12 cellular contexts compared by ENCODE assay signal in the genomic region with DNA sequence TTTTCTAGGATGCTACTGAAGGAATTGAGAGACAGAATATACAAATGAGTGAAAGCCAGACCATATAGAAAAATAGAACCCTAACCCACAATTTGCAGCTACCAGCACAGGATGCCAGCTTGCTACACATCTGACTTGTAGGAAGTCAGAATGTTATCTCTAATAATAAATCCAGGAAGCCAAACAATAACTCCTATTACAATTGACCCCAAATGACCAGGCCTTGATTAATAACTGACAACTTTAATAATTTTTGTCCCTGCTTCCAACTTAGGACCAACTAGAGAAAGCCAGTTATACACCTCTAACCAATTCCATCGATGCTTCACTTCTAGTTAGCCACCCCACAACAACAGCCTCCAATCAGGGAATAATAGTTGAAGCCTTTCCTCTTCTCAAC.
A peak's percentile ranks its signal among the peaks of the same experiment; 100 is the strongest.
DNase-seq lines count a peak whose midpoint lies in the region; ATAC-seq and TF ChIP-seq lines count a peak whose summit lies in the region.
"Had no signal": no experiment of that assay in that cellular context is flagged by ENCODE, and none has a peak within 500 bp of the region (broad histone marks: within the 10 kb centered on the region; RNA-seq: fewer than 3 reads in every experiment).

No MANE protein-coding gene starts in this region.

- H3K4me1 ChIP-seq in Karpas-422 (ENCODE audit: low read length), result peaks cover 7% of the 10 kb centered on the region
- peaks cover 46 to 55% of the 10 kb centered on the region in 2 donors for H3K4me1 ChIP-seq in naive thymus-derived CD4-positive, alpha-beta T cell (ENCODE audit: control insufficient read depth in 2 of 2, insufficient read depth in 2 of 2, low read length in 2 of 2)

- no peaks in the 10 kb centered on the region for H4K20me1 ChIP-seq in Karpas-422 (ENCODE audit: insufficient read depth, low read depth, low read length)

- H3K4me3 Mint-ChIP-seq in CD14-positive monocyte, result no peak overlapping the region
- peak overlapping the region; percentile 83 for H3K4me3 Mint-ChIP-seq in activated naive CD8-positive, alpha-beta T cell
- peak overlapping the region in 9 of 10 donors; percentile 65 to 87 (median 75) for H3K4me3 Mint-ChIP-seq in naive thymus-derived CD4-positive, alpha-beta T cell

- H3K27me3 ChIP-seq in Karpas-422 (ENCODE audit: low read length), result no peaks in the 10 kb centered on the region; the same call in 1 of the 2 replicates
- no peaks in the 10 kb centered on the region for H3K27me3 ChIP-seq in naive thymus-derived CD4-positive, alpha-beta T cell (ENCODE audit: control insufficient read depth in 2 of 2, insufficient read depth in 2 of 2, low read length in 2 of 2)

- H3K27ac Mint-ChIP-seq in CD14-positive monocyte, result peak overlapping the region in 5 of 7 donors; percentile 79 to 91 (median 89)
- peak overlapping the region; percentile 97 for H3K27ac Mint-ChIP-seq in activated naive CD8-positive, alpha-beta T cell
- H3K27ac Mint-ChIP-seq in naive thymus-derived CD4-positive, alpha-beta T cell, result peak overlapping the region; percentile 82 to 98 (median 96)

- CTCF ChIA-PET in naive thymus-derived CD4-positive, alpha-beta T cell (lab: Charles Lee), result interaction anchor here (0.7 to 0.9 kb wide), 3 partner anchors 95 to 209 kb away, joined by 3 read pairs; no protein-coding TSS in a partner anchor

- H3K79me2 ChIP-seq in Karpas-422 (ENCODE audit: low read length), result no peaks in the 10 kb centered on the region

- no peak for TF ChIP-seq CTCF in CD14-positive monocyte (IDR thresholded peaks at IDR 0.05)

- intact Hi-C loops in CD14-positive monocyte (cut with micrococcal nuclease), result no loop called here
- intact Hi-C loops in naive thymus-derived CD4-positive, alpha-beta T cell (cut with micrococcal nuclease), result loop anchor here (1.0 to 10.0 kb wide), 14 partner anchors 36 to 1600 kb away; a partner anchor contains a TSS

- no peaks in the 10 kb centered on the region; the same call in 1 of the 2 replicates for H3K9me2 ChIP-seq in Karpas-422 (replicated peaks; ENCODE audit: insufficient read depth, low read length)

- peaks cover 0 to 2% (median 0%) of the 10 kb centered on the region in 7 donors for H3K9me3 Mint-ChIP-seq in CD14-positive monocyte
- H3K9me3 Mint-ChIP-seq in activated naive CD8-positive, alpha-beta T cell (ENCODE audit: low read depth), result no peaks in the 10 kb centered on the region
- peaks cover 0 to 6% (median 0%) of the 10 kb centered on the region in 11 donors for H3K9me3 Mint-ChIP-seq in naive thymus-derived CD4-positive, alpha-beta T cell
- H3K9me3 Mint-ChIP-seq: stimulated activated naive B cell treated with anti-CD40 and anti-IgM and Interleukin-4, amounts not matched to agents 10 μg/mL and 1 μg/mL and 100 μg/mL, for 72 hours had no signal

- DNase-seq in CD14-positive monocyte (ENCODE audit: low spot score) (no peak), Karpas-422 (no peak), AG08396 (ENCODE audit: low spot score) (no peak), OCI-M2 (lab: John Stamatoyannopoulos, UW; ENCODE audit: unreplicated experiment) (no peak), nucleus accumbens (lab: John Stamatoyannopoulos, UW) (no peak)
- DNase-seq in naive thymus-derived CD4-positive, alpha-beta T cell, result no peak
- DNase-seq: Caco-2; posterior cingulate gyrus; stimulated activated CD4-positive, alpha-beta T cell treated with anti-CD3 and anti-CD28 coated beads, Interleukin-2, amount 100 ng/mL, for 24 hours; stimulated activated naive B cell treated with anti-CD40 and anti-IgM and Interleukin-4, amounts not matched to agents 10 μg/mL and 1 μg/mL and 100 μg/mL, for 72 hours had no signal

- H3K4me3 ChIP-seq in Karpas-422 (ENCODE audit: low read length), result no peak overlapping the region
- peak overlapping the region; percentile 54 for H3K4me3 ChIP-seq in naive thymus-derived CD4-positive, alpha-beta T cell (ENCODE audit: low read length)

- H3K9me3 ChIP-seq in Karpas-422 (ENCODE audit: low read length), result no peaks in the 10 kb centered on the region
- H3K9me3 ChIP-seq in naive thymus-derived CD4-positive, alpha-beta T cell (ENCODE audit: control insufficient read depth in 2 of 3, low read length in 3 of 3), result no peaks in the 10 kb centered on the region
- H3K9me3 ChIP-seq: Caco-2 had no signal

- no peak overlapping the region for H3K27ac ChIP-seq in Karpas-422 (ENCODE audit: low read length)
- peak overlapping the region; percentile 67 for H3K27ac ChIP-seq in naive thymus-derived CD4-positive, alpha-beta T cell (ENCODE audit: low read depth, low read length)

- no peak overlapping the region for H3K9ac ChIP-seq in Karpas-422 (ENCODE audit: low read length)

- H3K4me1 Mint-ChIP-seq in CD14-positive monocyte, result peaks cover 35% of the 10 kb centered on the region
- H3K4me1 Mint-ChIP-seq in activated naive CD8-positive, alpha-beta T cell (ENCODE audit: low read depth), result peaks cover 62% of the 10 kb centered on the region
- peaks cover 36 to 75% (median 61%) of the 10 kb centered on the region in 7 donors for H3K4me1 Mint-ChIP-seq in naive thymus-derived CD4-positive, alpha-beta T cell

- peak overlapping the region; percentile 68 for H2AFZ ChIP-seq in Karpas-422 (ENCODE audit: low read length)

- no peaks in the 10 kb centered on the region for H3K27me3 Mint-ChIP-seq in CD14-positive monocyte (ENCODE audit: low read depth in 3 of 3)
- H3K27me3 Mint-ChIP-seq in activated naive CD8-positive, alpha-beta T cell, result no peaks in the 10 kb centered on the region
- H3K27me3 Mint-ChIP-seq in naive thymus-derived CD4-positive, alpha-beta T cell, result no peaks in the 10 kb centered on the region
- H3K27me3 Mint-ChIP-seq: stimulated activated naive B cell treated with anti-CD40 and anti-IgM and Interleukin-4, amounts not matched to agents 10 μg/mL and 1 μg/mL and 100 μg/mL, for 72 hours had no signal

- H3K36me3 ChIP-seq in Karpas-422 (ENCODE audit: insufficient read depth, low read length), result no peaks in the 10 kb centered on the region
- no peaks in the 10 kb centered on the region for H3K36me3 ChIP-seq in naive thymus-derived CD4-positive, alpha-beta T cell (ENCODE audit: control insufficient read depth in 2 of 3, insufficient read depth in 3 of 3, low read length in 3 of 3)

- H3K4me2 ChIP-seq in Karpas-422 (ENCODE audit: low read depth, low read length, poor library complexity, severe bottlenecking), result no peak overlapping the region

- no peak for ATAC-seq in naive thymus-derived CD4-positive, alpha-beta T cell
- no peak for ATAC-seq in GM21423 (IDR thresholded peaks at IDR 0.05; ENCODE audit: unreplicated experiment)

- peaks cover 2% of the 10 kb centered on the region in 2 donors for H3K36me3 Mint-ChIP-seq in CD14-positive monocyte
- H3K36me3 Mint-ChIP-seq in activated naive CD8-positive, alpha-beta T cell, result peaks cover 2% of the 10 kb centered on the region
- H3K36me3 Mint-ChIP-seq in naive thymus-derived CD4-positive, alpha-beta T cell, result peaks cover 0 to 26% (median 0%) of the 10 kb centered on the region in 5 donors
- H3K36me3 Mint-ChIP-seq: stimulated activated naive B cell treated with anti-CD40 and anti-IgM and Interleukin-4, amounts not matched to agents 10 μg/mL and 1 μg/mL and 100 μg/mL, for 72 hours had no signal

- POLR2A ChIA-PET in naive thymus-derived CD4-positive, alpha-beta T cell (lab: Charles Lee), result interaction anchor here (0.6 to 2.1 kb wide), 3 partner anchors 10 to 101 kb away, joined by 3 to 8 read pairs (median 3); no protein-coding TSS in a partner anchor

Comparison
In these comparisons a context has a peak if more than half of its experiments do, and no peak if none do; other contexts are left out.
1. H3K4me3 Mint-ChIP-seq: peak in activated naive CD8-positive, alpha-beta T cell (single experiment) and naive thymus-derived CD4-positive, alpha-beta T cell (9 of 10); none in CD14-positive monocyte (0 of 2).
2. intact Hi-C loops: an anchor here in naive thymus-derived CD4-positive, alpha-beta T cell (1.0 to 10.0 kb wide); none called in CD14-positive monocyte.
3. Peak in every context shown above with its lines, with median percentiles within 50 percentile points of each other: H3K27ac Mint-ChIP-seq.